20 cellular contexts compared by ENCODE assay signal in the genomic region with DNA sequence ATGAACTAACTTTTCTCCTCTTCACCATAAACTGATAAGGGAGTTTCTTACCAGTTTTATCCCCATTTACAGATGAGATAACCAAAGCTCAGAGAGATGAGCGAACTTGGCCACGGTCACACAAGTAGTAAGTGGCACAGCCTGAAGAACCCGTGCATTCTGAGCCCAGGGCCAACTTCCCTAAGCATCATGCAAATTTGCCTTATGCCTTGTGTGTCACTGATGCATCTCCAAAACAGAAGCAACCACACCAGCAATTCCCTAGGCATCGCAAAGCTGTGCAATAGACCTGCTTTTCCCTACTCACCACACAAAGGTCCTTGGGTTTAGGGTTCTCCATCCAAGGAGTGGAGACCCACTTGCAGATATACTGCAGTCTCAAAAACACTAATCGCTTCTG.
A peak's percentile ranks its signal among the peaks of the same experiment; 100 is the strongest.
DNase-seq lines count a peak whose midpoint lies in the region; ATAC-seq and TF ChIP-seq lines count a peak whose summit lies in the region.
"Had no signal": no experiment of that assay in that cellular context is flagged by ENCODE, and none has a peak within 500 bp of the region (broad histone marks: within the 10 kb centered on the region; RNA-seq: fewer than 3 reads in every experiment).

No MANE protein-coding gene starts in this region.

- peaks cover 5% of the 10 kb centered on the region for H3K9me3 ChIP-seq in KOPT-K1 (ENCODE audit: insufficient read depth, low read length, poor library complexity, severe bottlenecking)
- H3K9me3 ChIP-seq in OCI-LY7 (ENCODE audit: low read length): no peaks in the 10 kb centered on the region; the same call in 1 of the 2 replicates
- H3K9me3 ChIP-seq in esophagus muscularis mucosa: no peaks in the 10 kb centered on the region
- H3K9me3 ChIP-seq: BE2C, BLaER1 had no signal

- H3K4me3 ChIP-seq in OCI-LY7 (ENCODE audit: low read depth, low read length, poor library complexity, severe bottlenecking): peak overlapping the region; percentile 20
- H3K4me3 ChIP-seq in esophagus muscularis mucosa: no peak overlapping the region
- H3K4me3 ChIP-seq: BLaER1 had no signal

- H3K27ac ChIP-seq in KOPT-K1 (ENCODE audit: low read depth, low read length, poor library complexity, severe bottlenecking) (peak overlapping the region; percentile 91), OCI-LY7 (ENCODE audit: low read depth, low read length, poor library complexity, severe bottlenecking) (peak overlapping the region; percentile 52), esophagus muscularis mucosa (replicated peaks in 1 of 4) (no peak overlapping the region)
- H3K27ac ChIP-seq: BLaER1 had no signal

- H4K20me1 ChIP-seq in OCI-LY7 (ENCODE audit: insufficient read depth, low read length): no peaks in the 10 kb centered on the region
- H4K20me1 ChIP-seq: BLaER1 had no signal

- H2AFZ ChIP-seq in OCI-LY7 (ENCODE audit: low read length): peak overlapping the region; percentile 30; the same call in 1 of the 2 replicates

- TF ChIP-seq CTCF in OCI-LY7 (conservative IDR thresholded peaks at IDR 0.05; ENCODE audit: low read length) (no peak), esophagus muscularis mucosa (IDR thresholded peaks at IDR 0.05) (no peak)

- CTCF ChIA-PET in OCI-LY7 (lab: Charles Lee; ENCODE audit: unreplicated experiment): no interaction called here

- H3K4me2 ChIP-seq in OCI-LY7 (ENCODE audit: low read length): peak overlapping the region; percentile 63
- H3K4me2 ChIP-seq: BLaER1 had no signal

- no peaks in the 10 kb centered on the region for H3K79me2 ChIP-seq in OCI-LY7 (ENCODE audit: insufficient read depth, low read depth, low read length)

- intact Hi-C loops in OCI-LY7 (cut with micrococcal nuclease; ENCODE audit: unreplicated experiment) (no loop called here), esophagus muscularis mucosa (cut with DNase I) (no loop called here)

- TF ChIP-seq POLR2A in esophagus muscularis mucosa (IDR thresholded peaks at IDR 0.05; ENCODE audit: low read depth): no peak

- no TSS peak for BruUV-seq in OCI-LY7 (replicated peaks; lab: Mats Ljungman, UMichigan)

- 93% methylated on average over 5 of the region's 5 CpGs for WGBS in esophagus muscularis mucosa

- DNase-seq in OCI-LY7 (ENCODE audit: low spot score): peak; percentile 72
- peak; percentile 70 for DNase-seq in esophagus muscularis mucosa (ENCODE audit: extremely low spot score)
- no peak for DNase-seq in NCI-H524 (lab: John Stamatoyannopoulos, UW)
- DNase-seq: 8988T; ACHN; BE2C; C1 segment of cervical spinal cord; CD4-positive, alpha-beta memory T cell; CD4-positive, CD25-positive, alpha-beta regulatory T cell; CD8-positive, alpha-beta memory T cell; COR-L47; DMS 273 treated with DMSO at 0.1 percent for 48 hours; DMS153; DMS53; DMS79; GF-D8 had no signal

- POLR2A ChIA-PET in OCI-LY7 (lab: Charles Lee): interaction anchor here (1.0 to 1.8 kb wide), 3 partner anchors 10 to 62 kb away, joined by 3 to 5 read pairs (median 3); no protein-coding TSS in a partner anchor

- H3K36me3 ChIP-seq in KOPT-K1 (ENCODE audit: insufficient read depth, low read length) (no peaks in the 10 kb centered on the region), OCI-LY7 (ENCODE audit: insufficient read depth, low read length) (no peaks in the 10 kb centered on the region; the same call in 1 of the 2 replicates), esophagus muscularis mucosa (no peaks in the 10 kb centered on the region)
- H3K36me3 ChIP-seq: BE2C, BLaER1 had no signal

- no peak for ATAC-seq in HG02588 (IDR thresholded peaks at IDR 0.05; ENCODE audit: unreplicated experiment)
- no peak for ATAC-seq in HG03521 (IDR thresholded peaks at IDR 0.05; ENCODE audit: unreplicated experiment)

- peaks cover 76% of the 10 kb centered on the region for H3K4me1 ChIP-seq in OCI-LY7 (ENCODE audit: insufficient read depth, low read length, poor library complexity, severe bottlenecking)
- H3K4me1 ChIP-seq in esophagus muscularis mucosa: no peaks in the 10 kb centered on the region
- H3K4me1 ChIP-seq: BE2C had no signal

- no peaks in the 10 kb centered on the region for H3K9me2 ChIP-seq in OCI-LY7 (ENCODE audit: insufficient read depth, low read length)

- H3K27me3 ChIP-seq in esophagus muscularis mucosa: no peaks in the 10 kb centered on the region
- H3K27me3 ChIP-seq: BE2C, BLaER1 had no signal

- TF ChIP-seq EP300 in esophagus muscularis mucosa (IDR thresholded peaks at IDR 0.05): no peak

Comparison
In these comparisons a context has a peak if more than half of its experiments do, and no peak if none do; other contexts are left out.
1. H3K27ac ChIP-seq: peak in KOPT-K1 (single experiment) and OCI-LY7 (single experiment); none in esophagus muscularis mucosa (0 of 4).
2. DNase-seq: peak in OCI-LY7 (single experiment) and esophagus muscularis mucosa (single experiment); none in NCI-H524 (0 of 2).